ENCODE assay signal across 16 cellular contexts in the genomic region with DNA sequence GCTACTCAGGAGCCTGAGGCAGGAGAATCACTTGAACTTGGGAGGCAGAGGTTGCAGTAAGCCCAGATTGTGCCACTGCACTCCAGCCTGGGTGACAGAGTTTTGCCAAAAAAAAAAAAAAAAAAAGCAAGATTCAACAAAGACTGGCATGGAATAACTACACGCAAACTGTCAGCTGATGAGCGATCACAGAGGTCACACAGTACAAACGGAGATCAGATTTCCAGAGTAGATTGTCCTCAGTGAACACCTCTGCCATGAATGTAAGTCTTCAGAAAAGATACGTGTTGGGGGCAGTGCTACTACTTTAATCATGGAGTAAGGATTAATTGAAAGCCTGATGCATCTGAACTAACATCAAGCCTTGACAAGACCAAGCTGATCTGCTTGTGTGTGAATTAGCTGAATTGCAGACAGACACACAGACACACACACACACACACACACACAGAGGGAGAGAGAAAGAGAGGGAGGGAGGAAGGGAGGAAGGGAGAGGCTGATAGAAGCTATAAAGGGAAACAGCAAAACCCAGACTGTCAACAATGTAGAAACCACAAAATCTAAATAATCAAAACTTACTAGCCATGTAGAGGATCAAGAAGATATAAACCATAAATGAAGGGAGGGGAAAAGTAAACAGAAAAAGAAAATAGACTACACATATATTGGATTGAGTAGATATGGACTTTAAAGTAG.
"Had no signal": no experiment of that assay in that cellular context is flagged by ENCODE, and none has a peak within 500 bp of the region (broad histone marks: within the 10 kb centered on the region; RNA-seq: fewer than 3 reads in every experiment).

No MANE protein-coding gene starts in this region.

- H3K27me3 ChIP-seq: brain microvascular endothelial cell, esophagus muscularis mucosa, spleen, stomach had no signal

- DNase-seq: activated CD4-positive, alpha-beta T cell treated with anti-CD3 and anti-CD28 coated beads for 1 hour; activated CD4-positive, alpha-beta T cell treated with anti-CD3 and anti-CD28 coated beads, Interleukin-2, amount 50 U/mL, for 48 hours; activated naive CD4-positive, alpha-beta T cell treated with Interleukin-2 at 50 U/mL for 16 hours; anterior cingulate cortex; brain microvascular endothelial cell; cortex of kidney; effector CD4-positive, alpha-beta T cell; kidney glomerular epithelial cell; spleen; stomach had no signal

- H3K27ac ChIP-seq: brain microvascular endothelial cell, esophagus muscularis mucosa, spleen, stomach, thoracic aorta had no signal

- H3K27ac Mint-ChIP-seq: activated T-helper 17 cell treated with anti-CD3 and anti-CD28 coated beads, Interleukin-2, amount 50 U/mL, for 72 hours; T-helper 2 cell treated with Interferon-gamma antibody and Interleukin-4, amounts not matched to agents 5 μg/mL and 100 μg/mL, for 36 hours had no signal

- H3K4me1 ChIP-seq: esophagus muscularis mucosa, spleen, stomach had no signal

- H3K4me1 Mint-ChIP-seq: activated T-helper 17 cell treated with anti-CD3 and anti-CD28 coated beads, Interleukin-2, amount 50 U/mL, for 72 hours had no signal

- H3K36me3 ChIP-seq: brain microvascular endothelial cell, esophagus muscularis mucosa, spleen, stomach, thoracic aorta had no signal

- H3K4me3 Mint-ChIP-seq: activated T-helper 17 cell treated with anti-CD3 and anti-CD28 coated beads, Interleukin-2, amount 50 U/mL, for 72 hours; neural crest cell; T-helper 2 cell treated with Interferon-gamma antibody and Interleukin-4, amounts not matched to agents 5 μg/mL and 100 μg/mL, for 36 hours had no signal

- H3K27me3 Mint-ChIP-seq: activated T-helper 17 cell treated with anti-CD3 and anti-CD28 coated beads, Interleukin-2, amount 50 U/mL, for 72 hours had no signal

- H3K4me3 ChIP-seq: esophagus muscularis mucosa, spleen, stomach, thoracic aorta had no signal

- H3K9me3 ChIP-seq: esophagus muscularis mucosa, stomach, thoracic aorta had no signal

- ATAC-seq: activated T-helper 17 cell treated with anti-CD3 and anti-CD28 coated beads, Interleukin-2, amount 50 U/mL, for 72 hours; sciatic nerve had no signal
